ENCODE assay signal across 1 cellular context in genomic region chr11:32583451-32584271, GRCh38.
A peak's percentile ranks its signal among the peaks of the same experiment; 100 is the strongest.
TF ChIP-seq lines count a peak whose summit lies in the region.

EIF3M (plus strand) TSS chr11:32583831; CDS start chr11:32583888, 57 bp downstream.

TF ChIP-seq in GM12878, 131 proteins besides CTCF, POLR2A, EP300 and RAD21 (continued from another document and continues in another):
- TF ChIP-seq BMI1 (IDR thresholded peaks at IDR 0.05; ENCODE audit: borderline replicate concordance) (no peak), EGR1 (IDR thresholded peaks at IDR 0.05; ENCODE audit: borderline replicate concordance in 1 of 2, low read depth in 2 of 2, low read length in 2 of 2) (peak in 1 of 2 experiments; percentile 69; a peak in 1 of 3 replicates), NR2F1 (conservative IDR thresholded peaks at IDR 0.05) (peak; percentile 60; the same call in 1 of the 2 replicates), PAX8 (IDR thresholded peaks at IDR 0.05) (no peak), ASH2L (IDR thresholded peaks at IDR 0.05; ENCODE audit: borderline replicate concordance, low read depth) (peak; percentile 54; the same call in 1 of the 2 replicates), PKNOX1 (IDR thresholded peaks at IDR 0.05) (peak; percentile 41; the same call in 1 of the 2 replicates), RB1 (IDR thresholded peaks at IDR 0.05; ENCODE audit: borderline replicate concordance) (peak; percentile 60; the same call in 1 of the 2 replicates), E2F8 (IDR thresholded peaks at IDR 0.05; ENCODE audit: low read depth, partially characterized antibody) (no peak), ZNF592 (IDR thresholded peaks at IDR 0.05) (no peak), HDGF (IDR thresholded peaks at IDR 0.05) (peak; percentile 80), CREB1 (IDR thresholded peaks at IDR 0.05; ENCODE audit: low read depth) (peak; percentile 73; the same call in 1 of the 2 replicates), HDAC2 (IDR thresholded peaks at IDR 0.05) (no peak), TBL1XR1 (IDR thresholded peaks at IDR 0.05; ENCODE audit: low read depth, low read length) (0 out of 2 replicates have a peak, but pooled peaks have one; percentile 59), PBX3 (IDR thresholded peaks at IDR 0.05; ENCODE audit: insufficient replicate concordance, low read depth, low read length) (no peak), JUND (IDR thresholded peaks at IDR 0.05; ENCODE audit: low read depth, low read length) (no peak), HSF1 (IDR thresholded peaks at IDR 0.05; ENCODE audit: low read depth, low read length) (no peak), SMAD1 (IDR thresholded peaks at IDR 0.05; ENCODE audit: low read depth, partially characterized antibody) (no peak), ZNF274 (IDR thresholded peaks at IDR 0.05; ENCODE audit: insufficient read depth, insufficient read length) (no peak), ZBTB4 (CRISPR knock-in tag; IDR thresholded peaks at IDR 0.05) (no peak), RUNX3 (IDR thresholded peaks at IDR 0.05; ENCODE audit: low read length) (peak; percentile 37; the same call in 1 of the 2 replicates), CEBPZ (IDR thresholded peaks at IDR 0.05; ENCODE audit: low read depth, low read length) (no peak), GATAD2B (conservative IDR thresholded peaks at IDR 0.05; ENCODE audit: low read depth) (peak; percentile 47; the same call in 1 of the 2 replicates), ZBED1 (IDR thresholded peaks at IDR 0.05; ENCODE audit: borderline replicate concordance) (no peak; the same call in 1 of the 2 replicates), ATF7 (IDR thresholded peaks at IDR 0.05; ENCODE audit: low read depth) (0 out of 2 replicates have a peak, but pooled peaks have one; percentile 14), MEF2A (IDR thresholded peaks at IDR 0.05; ENCODE audit: insufficient read depth, low read depth, low read length) (no peak), MXI1 (IDR thresholded peaks at IDR 0.05; ENCODE audit: low read depth, low read length) (peak; percentile 95), ZNF217 (IDR thresholded peaks at IDR 0.05) (no peak), IRF3 (IDR thresholded peaks at IDR 0.05) (no peak), USF2 (IDR thresholded peaks at IDR 0.05; ENCODE audit: borderline replicate concordance, low read depth, low read length) (no peak), SREBF2 (IDR thresholded peaks at IDR 0.05; ENCODE audit: low read length) (0 out of 2 replicates have a peak, but pooled peaks have one; percentile 27), POLR2AphosphoS5 (IDR thresholded peaks at IDR 0.05; ENCODE audit: low read length) (peak; percentile 94), YY1 (IDR thresholded peaks at IDR 0.05; ENCODE audit: low read depth, low read length) (peak; percentile 64; the same call in 1 of the 2 replicates), CHD1 (IDR thresholded peaks at IDR 0.05; ENCODE audit: low read depth, low read length) (no peak), CREM (IDR thresholded peaks at IDR 0.05; ENCODE audit: low read depth) (peak; percentile 62), CBX5 (IDR thresholded peaks at IDR 0.05; ENCODE audit: low read depth) (0 out of 2 replicates have a peak, but pooled peaks have one; percentile 18), CHD4 (IDR thresholded peaks at IDR 0.05) (no peak), NRF1 (conservative IDR thresholded peaks at IDR 0.05; ENCODE audit: low read depth, low read length) (no peak; the same call in 1 of the 2 replicates), BCL11A (IDR thresholded peaks at IDR 0.05; ENCODE audit: low read depth, low read length) (0 out of 2 replicates have a peak, but pooled peaks have one; percentile 7), SMAD5 (IDR thresholded peaks at IDR 0.05; ENCODE audit: low read depth) (peak; percentile 83), IRF4 (IDR thresholded peaks at IDR 0.05; ENCODE audit: low read depth, low read length) (no peak)
